In genomic region chr11:65298655-65299179, GRCh38 we compare ENCODE assay signal across 12 cellular contexts. TPM values are rescaled to one million over a fixed set of nuclear protein-coding genes. Genes with fewer than 3 reads are reported as not detected.
DNase-seq lines count a peak whose midpoint lies in the region; ATAC-seq and TF ChIP-seq lines count a peak whose summit lies in the region.
"Had no signal": no experiment of that assay in that cellular context is flagged by ENCODE, and none has a peak within 500 bp of the region (broad histone marks: within the 10 kb centered on the region; RNA-seq: fewer than 3 reads in every experiment).

No MANE protein-coding gene starts in this region.

- H2AFZ ChIP-seq in ACC112 (ENCODE audit: low read length, unreplicated experiment), result no peak overlapping the region
- H2AFZ ChIP-seq in osteoblast (ENCODE audit: low read length), result no peak overlapping the region
- H2AFZ ChIP-seq: parathyroid adenoma had no signal

- ATAC-seq in heart right ventricle (peak; percentile 34 to 56 (median 54)), HG03460 (IDR thresholded peaks at IDR 0.05; ENCODE audit: unreplicated experiment) (no peak), HG03342 (IDR thresholded peaks at IDR 0.05; ENCODE audit: unreplicated experiment) (no peak)
- ATAC-seq: GM12878; stimulated activated naive B cell treated with anti-CD40 and anti-IgM and Interleukin-4, amounts not matched to agents 10 μg/mL and 1 μg/mL and 100 μg/mL, for 72 hours had no signal

- TF ChIP-seq CTCF in ascending aorta (IDR thresholded peaks at IDR 0.05) (no peak), heart right ventricle (IDR thresholded peaks at IDR 0.05) (no peak), osteoblast (IDR thresholded peaks at IDR 0.05; ENCODE audit: extremely low read depth, low read depth, low read length) (no peak)

- H3K27ac ChIP-seq in ACC112 (ENCODE audit: low read depth, low read length) (0 out of 2 replicates have a peak overlapping the region, but pooled peaks have one; percentile 5), ascending aorta (peak overlapping the region; percentile 71 to 82), heart right ventricle (peak overlapping the region; percentile 81 to 94 (median 83)), osteoblast (ENCODE audit: low read depth, low read length) (peak overlapping the region; percentile 58)
- H3K27ac ChIP-seq: parathyroid adenoma had no signal

- no peaks in the 10 kb centered on the region for H3K79me2 ChIP-seq in ACC112 (ENCODE audit: control insufficient read depth, insufficient read depth, low read length, unreplicated experiment)
- no peaks in the 10 kb centered on the region for H3K79me2 ChIP-seq in osteoblast (ENCODE audit: insufficient read depth, low read length)
- H3K79me2 ChIP-seq: parathyroid adenoma had no signal

- H3K9me3 ChIP-seq in ascending aorta (no peaks in the 10 kb centered on the region), heart right ventricle (no peaks in the 10 kb centered on the region), osteoblast (ENCODE audit: low read depth, low read length) (no peaks in the 10 kb centered on the region)

- no peak overlapping the region for H3K4me2 ChIP-seq in osteoblast (ENCODE audit: insufficient read depth, low read length)

- intact Hi-C loops in ascending aorta (cut with DNase I) (no loop called here), heart right ventricle (cut with DNase I) (no loop called here)

- no peaks in the 10 kb centered on the region for H4K20me1 ChIP-seq in osteoblast (ENCODE audit: insufficient read depth, low read length)

- H3K36me3 ChIP-seq in ACC112 (ENCODE audit: insufficient read depth, low read length) (peaks cover 17% of the 10 kb centered on the region; the same call in 1 of the 2 replicates), ascending aorta (peaks cover 12 to 19% of the 10 kb centered on the region in 2 donors), heart right ventricle (peaks cover 0 to 44% (median 3%) of the 10 kb centered on the region in 9 donors), osteoblast (ENCODE audit: insufficient read depth, low read length) (peaks cover 26% of the 10 kb centered on the region)

- DNase-seq in ascending aorta (ENCODE audit: low spot score in 2 of 2) (peak in 1 of 2 donors; percentile 79), heart right ventricle (peak; percentile 60 to 77), osteoblast (ENCODE audit: insufficient read length, low spot score, missing footprints) (peak; percentile 88), NAMALWA (ENCODE audit: low spot score) (no peak)
- DNase-seq in activated effector memory CD4-positive, alpha-beta T cell treated with Interleukin-2 at 50 U/mL for 16 hours, result no peak
- DNase-seq: activated CD8-positive, alpha-beta memory T cell treated with anti-CD3 and anti-CD28 coated beads for 24 hours; stimulated activated naive B cell treated with anti-CD40 and anti-IgM and Interleukin-4, amounts not matched to agents 10 μg/mL and 1 μg/mL and 100 μg/mL, for 72 hours had no signal

- 44 to 46% methylated on average over 12 of the region's 12 CpGs for WGBS in heart right ventricle, 2 donors

- H3K4me1 ChIP-seq in ACC112 (ENCODE audit: control insufficient read depth, insufficient read depth, low read length, unreplicated experiment), result peaks cover 11% of the 10 kb centered on the region
- peaks cover 6 to 18% of the 10 kb centered on the region in 2 donors for H3K4me1 ChIP-seq in ascending aorta
- peaks cover 21 to 76% (median 49%) of the 10 kb centered on the region in 9 donors for H3K4me1 ChIP-seq in heart right ventricle
- H3K4me1 ChIP-seq in osteoblast (ENCODE audit: insufficient read depth, low read length), result peaks cover 8% of the 10 kb centered on the region
- H3K4me1 ChIP-seq: parathyroid adenoma had no signal

- H3K4me3 ChIP-seq in ACC112 (ENCODE audit: low read depth, low read length), result no peak overlapping the region
- no peak overlapping the region for H3K4me3 ChIP-seq in ascending aorta
- peak overlapping the region in 3 of 10 donors; percentile 2 to 20 (median 19) for H3K4me3 ChIP-seq in heart right ventricle
- no peak overlapping the region for H3K4me3 ChIP-seq in osteoblast (ENCODE audit: insufficient read depth, low read length)
- H3K4me3 ChIP-seq: GM12878 had no signal

- no peaks in the 10 kb centered on the region for H3K27me3 ChIP-seq in ACC112 (ENCODE audit: insufficient read depth, low read length)
- no peaks in the 10 kb centered on the region for H3K27me3 ChIP-seq in ascending aorta
- no peaks in the 10 kb centered on the region for H3K27me3 ChIP-seq in heart right ventricle
- H3K27me3 ChIP-seq in osteoblast (ENCODE audit: insufficient read depth, low read length), result no peaks in the 10 kb centered on the region

RNA-seq across cellular contexts. Expression of gene CDC42EP2, which starts 15.9 kb away (rescaled TPM):
- 20.6 TPM for total RNA-seq in ascending aorta
- total RNA-seq in heart right ventricle, result 10 to 100 TPM in 4 of 10 donors, 1 to 10 TPM in 6; 3.9 to 21.9 (median 9.0) TPM
- polyA plus RNA-seq in heart right ventricle, result 10 to 100 TPM; 13.2 to 21.1 TPM
- 15.0 and 15.6 TPM in 2 replicates for total RNA-seq in osteoblast

RNA-seq across cellular contexts. Expression of gene DPF2, which starts 34.9 kb away (rescaled TPM):
- total RNA-seq in ascending aorta, result 70.9 TPM
- 10 to 100 TPM; 37.4 to 63.4 (median 50.6) TPM for total RNA-seq in heart right ventricle
- polyA plus RNA-seq in heart right ventricle, result 10 to 100 TPM; 24.9 to 32.6 TPM
- 44.2 and 48.1 TPM in 2 replicates for total RNA-seq in osteoblast

RNA-seq across cellular contexts. Expression of gene POLA2, which starts 37.0 kb away (rescaled TPM):
- 27.4 TPM for total RNA-seq in ascending aorta
- total RNA-seq in heart right ventricle, result 1 to 10 TPM; 2.3 to 7.3 (median 3.8) TPM
- polyA plus RNA-seq in heart right ventricle, result 1 to 10 TPM; 8.6 to 9.4 TPM
- total RNA-seq in osteoblast, result 4.3 and 6.2 TPM in 2 replicates

RNA-seq across cellular contexts. Expression of gene TIGD3, which starts 55.8 kb away (rescaled TPM):
- total RNA-seq in ascending aorta (not detected), heart right ventricle (under 1 TPM in 8 of 10 donors, not detected in 2; 0.11 to 0.87 (median 0.33) TPM), osteoblast (not detected in 2 replicates)
- polyA plus RNA-seq in heart right ventricle, result under 1 TPM; 0.19 to 0.80 TPM

Comparison
In these comparisons a context has a peak if more than half of its experiments do, and no peak if none do; other contexts are left out.
1. H3K27ac ChIP-seq: peak in every context shown above with its lines; median percentile 83 in heart right ventricle; 76 in ascending aorta; 58 in osteoblast; 5 in ACC112.
2. DNase-seq: peak in heart right ventricle (2 of 2) and osteoblast (single experiment); none in activated effector memory CD4-positive, alpha-beta T cell treated with Interleukin-2 at 50 U/mL for 16 hours (single experiment) and NAMALWA (single experiment).
3. ATAC-seq: peak in heart right ventricle (8 of 8); none in HG03460 (single experiment) and HG03342 (single experiment).